24 cellular contexts compared by ENCODE assay signal in genomic region chr16:12377497-12377896, GRCh38.
DNase-seq lines count a peak whose midpoint lies in the region; ATAC-seq and TF ChIP-seq lines count a peak whose summit lies in the region.
"Had no signal": no experiment of that assay in that cellular context is flagged by ENCODE, and none has a peak within 500 bp of the region (broad histone marks: within the 10 kb centered on the region; RNA-seq: fewer than 3 reads in every experiment).

No MANE protein-coding gene starts in this region.

- TF ChIP-seq CTCF in AG04450 (IDR thresholded peaks at IDR 0.05; ENCODE audit: low read depth, low read length), result no peak

- no peaks in the 10 kb centered on the region for H3K27me3 ChIP-seq in AG04450 (ENCODE audit: control insufficient read depth, insufficient read depth, low read length)
- no peaks in the 10 kb centered on the region for H3K27me3 ChIP-seq in naive thymus-derived CD4-positive, alpha-beta T cell (ENCODE audit: control insufficient read depth in 2 of 2, insufficient read depth in 2 of 2, low read length in 2 of 2)

- H3K27me3 Mint-ChIP-seq in activated CD4-positive, alpha-beta T cell treated with anti-CD3 and anti-CD28 coated beads for 36 hours, result no peaks in the 10 kb centered on the region
- H3K27me3 Mint-ChIP-seq in naive thymus-derived CD4-positive, alpha-beta T cell, result no peaks in the 10 kb centered on the region
- no peaks in the 10 kb centered on the region for H3K27me3 Mint-ChIP-seq in activated T-helper 2 cell treated with anti-CD3 and anti-CD28 coated beads, Interferon-gamma antibody, Interleukin-2, Interleukin-4, amounts not matched to agents 10 μg/mL and 5 μg/mL and 100 μg/mL, durations not matched to agents 14 hours and 24 hours and 36 hours (ENCODE audit: low read depth)
- H3K27me3 Mint-ChIP-seq: CD4-positive, alpha-beta memory T cell had no signal

- H3K4me3 Mint-ChIP-seq in activated CD4-positive, alpha-beta T cell treated with anti-CD3 and anti-CD28 coated beads for 36 hours, result no peak overlapping the region
- H3K4me3 Mint-ChIP-seq in naive thymus-derived CD4-positive, alpha-beta T cell, result peak overlapping the region in 3 of 10 donors; percentile 7 to 32 (median 26)
- H3K4me3 Mint-ChIP-seq in activated T-helper 2 cell treated with anti-CD3 and anti-CD28 coated beads, Interferon-gamma antibody, Interleukin-2, Interleukin-4, amounts not matched to agents 10 μg/mL and 5 μg/mL and 100 μg/mL, durations not matched to agents 14 hours and 24 hours and 36 hours (ENCODE audit: low read depth), result no peak overlapping the region
- H3K4me3 Mint-ChIP-seq: CD4-positive, alpha-beta memory T cell; H9; HFFc6 had no signal

- H3K4me1 ChIP-seq in naive thymus-derived CD4-positive, alpha-beta T cell (ENCODE audit: control insufficient read depth in 2 of 2, insufficient read depth in 2 of 2, low read length in 2 of 2), result peaks cover 0 to 4% of the 10 kb centered on the region in 2 donors

- H3K9me3 Mint-ChIP-seq in activated CD4-positive, alpha-beta T cell treated with anti-CD3 and anti-CD28 coated beads for 36 hours (ENCODE audit: low read depth), result peaks cover 2% of the 10 kb centered on the region
- peaks cover 0 to 11% (median 0%) of the 10 kb centered on the region in 11 donors for H3K9me3 Mint-ChIP-seq in naive thymus-derived CD4-positive, alpha-beta T cell
- H3K9me3 Mint-ChIP-seq in activated T-helper 2 cell treated with anti-CD3 and anti-CD28 coated beads, Interferon-gamma antibody, Interleukin-2, Interleukin-4, amounts not matched to agents 10 μg/mL and 5 μg/mL and 100 μg/mL, durations not matched to agents 14 hours and 24 hours and 36 hours, result no peaks in the 10 kb centered on the region
- H3K9me3 Mint-ChIP-seq: HFFc6 had no signal

- DNase-seq in activated CD4-positive, alpha-beta T cell treated with anti-CD3 and anti-CD28 coated beads for 36 hours, result peak; percentile 6
- no peak for DNase-seq in activated CD4-positive, alpha-beta T cell treated with anti-CD3 and anti-CD28 coated beads for 4 hours
- DNase-seq in AG04450 (ENCODE audit: low read depth, low spot score), result no peak
- no peak for DNase-seq in naive thymus-derived CD4-positive, alpha-beta T cell
- no peak for DNase-seq in AG08396 (ENCODE audit: low spot score)
- DNase-seq in activated T-helper 2 cell treated with anti-CD3 and anti-CD28 coated beads, Interferon-gamma antibody, Interleukin-2, Interleukin-4, amounts not matched to agents 10 μg/mL and 5 μg/mL and 100 μg/mL, durations not matched to agents 14 hours and 24 hours and 36 hours (ENCODE audit: low spot score), result no peak
- DNase-seq: 8988T; CD4-positive, alpha-beta memory T cell; DND-41; GM23248; H9; HFFc6; NCI-H1417; NCI-H1694 treated with DMSO at 0.1 percent for 48 hours; NCI-H2081 treated with DMSO at 0.1 percent for 48 hours; NCI-H2171 treated with DMSO at 0.1 percent for 48 hours; NCI-H524 treated with DMSO at 0.1 percent for 48 hours; PC-3; Right ventricle myocardium superior had no signal

- no peaks in the 10 kb centered on the region for H3K36me3 Mint-ChIP-seq in activated CD4-positive, alpha-beta T cell treated with anti-CD3 and anti-CD28 coated beads for 36 hours (ENCODE audit: low read depth)
- H3K36me3 Mint-ChIP-seq in naive thymus-derived CD4-positive, alpha-beta T cell, result peaks cover 0 to 36% (median 9%) of the 10 kb centered on the region in 5 donors
- no peaks in the 10 kb centered on the region for H3K36me3 Mint-ChIP-seq in activated T-helper 2 cell treated with anti-CD3 and anti-CD28 coated beads, Interferon-gamma antibody, Interleukin-2, Interleukin-4, amounts not matched to agents 10 μg/mL and 5 μg/mL and 100 μg/mL, durations not matched to agents 14 hours and 24 hours and 36 hours (ENCODE audit: low read depth)

- intact Hi-C loops in activated CD4-positive, alpha-beta T cell treated with anti-CD3 and anti-CD28 coated beads for 36 hours (cut with DNase I, micrococcal nuclease), result no loop called here
- intact Hi-C loops in naive thymus-derived CD4-positive, alpha-beta T cell (cut with micrococcal nuclease), result no loop called here
- intact Hi-C loops in activated T-helper 2 cell treated with anti-CD3 and anti-CD28 coated beads, Interferon-gamma antibody, Interleukin-2, Interleukin-4, amounts not matched to agents 10 μg/mL and 5 μg/mL and 100 μg/mL, durations not matched to agents 14 hours and 24 hours and 36 hours (cut with micrococcal nuclease), result no loop called here

- CTCF ChIA-PET in activated CD4-positive, alpha-beta T cell treated with anti-CD3 and anti-CD28 coated beads for 36 hours (lab: Charles Lee), result interaction anchor here (1.6 kb wide), 1 partner anchor 282 kb away, joined by 5 read pairs; no protein-coding TSS in a partner anchor
- CTCF ChIA-PET in AG04450 (lab: Charles Lee), result interaction anchor here (0.5 to 1.6 kb wide), 2 partner anchors 86 to 282 kb away, joined by 3 read pairs; no protein-coding TSS in a partner anchor
- CTCF ChIA-PET in naive thymus-derived CD4-positive, alpha-beta T cell (lab: Charles Lee), result no interaction called here

- no peaks in the 10 kb centered on the region for H3K36me3 ChIP-seq in KOPT-K1 (ENCODE audit: insufficient read depth, low read length)
- no peaks in the 10 kb centered on the region for H3K36me3 ChIP-seq in naive thymus-derived CD4-positive, alpha-beta T cell (ENCODE audit: control insufficient read depth in 2 of 3, insufficient read depth in 3 of 3, low read length in 3 of 3)

- H3K9me3 ChIP-seq in AG04450 (ENCODE audit: control insufficient read depth, insufficient read depth, low read length) (no peaks in the 10 kb centered on the region), KOPT-K1 (ENCODE audit: insufficient read depth, low read length, poor library complexity, severe bottlenecking) (no peaks in the 10 kb centered on the region)
- H3K9me3 ChIP-seq in naive thymus-derived CD4-positive, alpha-beta T cell (ENCODE audit: control insufficient read depth in 2 of 3, low read length in 3 of 3), result no peaks in the 10 kb centered on the region

- POLR2A ChIA-PET in activated CD4-positive, alpha-beta T cell treated with anti-CD3 and anti-CD28 coated beads for 36 hours (lab: Charles Lee), result no interaction called here
- POLR2A ChIA-PET in AG04450 (lab: Yijun Ruan, JAX), result no interaction called here
- POLR2A ChIA-PET in naive thymus-derived CD4-positive, alpha-beta T cell (lab: Charles Lee), result no interaction called here

- peak overlapping the region; percentile 21 for H3K27ac ChIP-seq in AG04450 (ENCODE audit: low read depth, low read length)
- H3K27ac ChIP-seq in KOPT-K1 (ENCODE audit: low read depth, low read length, poor library complexity, severe bottlenecking), result peak overlapping the region; percentile 53
- peak overlapping the region; percentile 16 for H3K27ac ChIP-seq in naive thymus-derived CD4-positive, alpha-beta T cell (ENCODE audit: low read depth, low read length)
- H3K27ac ChIP-seq: GM23248, HL-60, KMS-11 had no signal

- no peak overlapping the region for H3K4me3 ChIP-seq in AG04450 (ENCODE audit: low read depth, low read length)
- H3K4me3 ChIP-seq in naive thymus-derived CD4-positive, alpha-beta T cell (ENCODE audit: low read length), result no peak overlapping the region
- H3K4me3 ChIP-seq: GM12878, GM23248 had no signal

- no peak overlapping the region for H3K27ac Mint-ChIP-seq in activated CD4-positive, alpha-beta T cell treated with anti-CD3 and anti-CD28 coated beads for 36 hours
- peak overlapping the region in 8 of 9 donors; percentile 39 to 90 (median 66) for H3K27ac Mint-ChIP-seq in naive thymus-derived CD4-positive, alpha-beta T cell
- no peak overlapping the region for H3K27ac Mint-ChIP-seq in activated T-helper 2 cell treated with anti-CD3 and anti-CD28 coated beads, Interferon-gamma antibody, Interleukin-2, Interleukin-4, amounts not matched to agents 10 μg/mL and 5 μg/mL and 100 μg/mL, durations not matched to agents 14 hours and 24 hours and 36 hours
- H3K27ac Mint-ChIP-seq: HFFc6 had no signal

- peak; percentile 47 for ATAC-seq in activated CD4-positive, alpha-beta T cell treated with anti-CD3 and anti-CD28 coated beads for 36 hours
- ATAC-seq in naive thymus-derived CD4-positive, alpha-beta T cell, result no peak
- ATAC-seq in HG02973 (IDR thresholded peaks at IDR 0.05; ENCODE audit: unreplicated experiment), result no peak
- ATAC-seq: GM12878, PC-3 had no signal

- peaks cover 14% of the 10 kb centered on the region for H3K4me1 Mint-ChIP-seq in activated CD4-positive, alpha-beta T cell treated with anti-CD3 and anti-CD28 coated beads for 36 hours
- peaks cover 7 to 39% (median 17%) of the 10 kb centered on the region in 7 donors for H3K4me1 Mint-ChIP-seq in naive thymus-derived CD4-positive, alpha-beta T cell
- H3K4me1 Mint-ChIP-seq in activated T-helper 2 cell treated with anti-CD3 and anti-CD28 coated beads, Interferon-gamma antibody, Interleukin-2, Interleukin-4, amounts not matched to agents 10 μg/mL and 5 μg/mL and 100 μg/mL, durations not matched to agents 14 hours and 24 hours and 36 hours (ENCODE audit: low read depth), result no peaks in the 10 kb centered on the region
- H3K4me1 Mint-ChIP-seq: H9 had no signal

Comparison
In these comparisons a context has a peak if more than half of its experiments do, and no peak if none do; other contexts are left out.
1. H3K27ac Mint-ChIP-seq: peak in naive thymus-derived CD4-positive, alpha-beta T cell (8 of 9); none in activated CD4-positive, alpha-beta T cell treated with anti-CD3 and anti-CD28 coated beads for 36 hours (single experiment) and activated T-helper 2 cell treated with anti-CD3 and anti-CD28 coated beads, Interferon-gamma antibody, Interleukin-2, Interleukin-4, amounts not matched to agents 10 μg/mL and 5 μg/mL and 100 μg/mL, durations not matched to agents 14 hours and 24 hours and 36 hours (single experiment).
2. Peak in every context shown above with its lines, with median percentiles within 50 percentile points of each other: H3K27ac ChIP-seq.